28 cellular contexts compared by ENCODE assay signal in the genomic region with DNA sequence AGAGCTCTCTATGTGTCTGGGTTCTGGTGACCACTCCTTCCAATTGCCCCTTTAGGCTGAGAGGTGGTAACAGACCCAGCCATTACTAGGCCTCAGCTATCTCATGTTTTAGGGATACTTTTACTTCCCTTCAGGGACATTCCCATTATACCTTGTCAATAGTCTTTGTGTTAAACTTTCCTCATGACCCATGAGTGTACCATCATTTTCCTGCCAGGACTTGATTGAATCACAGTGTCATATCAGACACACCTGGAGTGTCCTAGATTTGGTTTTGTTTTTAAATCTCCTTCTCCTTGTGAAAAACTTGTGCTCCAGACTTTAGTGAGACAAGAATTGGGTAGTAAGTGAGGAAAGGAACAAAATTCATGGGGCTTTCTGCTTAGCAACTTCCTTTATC.
"Had no signal": no experiment of that assay in that cellular context is flagged by ENCODE, and none has a peak within 500 bp of the region (broad histone marks: within the 10 kb centered on the region; RNA-seq: fewer than 3 reads in every experiment).

No MANE protein-coding gene starts in this region.

- H3K4me3 ChIP-seq: left lung, lung, neural progenitor cell, ovary, right atrium auricular region, right lobe of liver, smooth muscle cell, tibial nerve, upper lobe of left lung, vagina had no signal

- H3K36me3 ChIP-seq: left lung, neural progenitor cell, neutrophil, ovary, right atrium auricular region, right lobe of liver, tibial nerve, upper lobe of left lung, vagina had no signal

- H3K9me3 Mint-ChIP-seq: memory B cell; naive thymus-derived CD8-positive, alpha-beta T cell; nephron; neural progenitor cell; stimulated activated memory B cell treated with anti-CD40 and anti-IgM and Interleukin-4, amounts not matched to agents 10 μg/mL and 1 μg/mL and 100 μg/mL, for 72 hours; stimulated activated naive CD8-positive, alpha-beta T cell treated with anti-CD3 and anti-CD28 coated beads, Interleukin-15, amount 100 ng/mL, for 72 hours had no signal

- H3K4me1 ChIP-seq: left lung, right atrium auricular region, right lobe of liver, upper lobe of left lung, vagina had no signal

- H3K4me1 Mint-ChIP-seq: memory B cell; naive thymus-derived CD8-positive, alpha-beta T cell; stimulated activated memory B cell treated with anti-CD40 and anti-IgM and Interleukin-4, amounts not matched to agents 10 μg/mL and 1 μg/mL and 100 μg/mL, for 72 hours; stimulated activated naive CD8-positive, alpha-beta T cell treated with anti-CD3 and anti-CD28 coated beads, Interleukin-15, amount 100 ng/mL, for 72 hours had no signal

- H3K4me3 Mint-ChIP-seq: memory B cell; naive thymus-derived CD8-positive, alpha-beta T cell; nephron; neural progenitor cell; stimulated activated memory B cell treated with anti-CD40 and anti-IgM and Interleukin-4, amounts not matched to agents 10 μg/mL and 1 μg/mL and 100 μg/mL, for 72 hours; stimulated activated naive CD8-positive, alpha-beta T cell treated with anti-CD3 and anti-CD28 coated beads, Interleukin-15, amount 100 ng/mL, for 72 hours had no signal

- H3K9ac ChIP-seq: neural progenitor cell had no signal

- H3K4me2 ChIP-seq: neural progenitor cell, smooth muscle cell had no signal

- H3K9me3 ChIP-seq: left lung, neutrophil, ovary, right atrium auricular region, right lobe of liver, tibial nerve, upper lobe of left lung, vagina had no signal

- H2AFZ ChIP-seq: neural progenitor cell had no signal

- H3K27ac Mint-ChIP-seq: memory B cell; naive thymus-derived CD8-positive, alpha-beta T cell; nephron; neural progenitor cell; progenitor cell of endocrine pancreas; stimulated activated memory B cell treated with anti-CD40 and anti-IgM and Interleukin-4, amounts not matched to agents 10 μg/mL and 1 μg/mL and 100 μg/mL, for 72 hours; stimulated activated naive CD8-positive, alpha-beta T cell treated with anti-CD3 and anti-CD28 coated beads, Interleukin-15, amount 100 ng/mL, for 72 hours had no signal

- H3K27me3 ChIP-seq: left lung, neural progenitor cell, neutrophil, ovary, right atrium auricular region, right lobe of liver, tibial nerve, upper lobe of left lung, vagina had no signal

- DNase-seq: hippocampal formation; kidney; left colon; left lung; midbrain; naive thymus-derived CD8-positive, alpha-beta T cell; occipital lobe; ovary; right lobe of liver; stimulated activated CD4-positive, alpha-beta T cell treated with anti-CD3 and anti-CD28 coated beads, Interleukin-1b, Interleukin-23, amount 100 ng/mL, for 48 hours; stimulated activated CD4-positive, alpha-beta T cell treated with anti-CD3 and anti-CD28 coated beads, Interleukin-2, amount 100 ng/mL, for 48 hours; stimulated activated CD4-positive, alpha-beta T cell treated with anti-CD3 and anti-CD28 coated beads, Interleukin-4, amount 100 ng/mL, for 4 hours; stimulated activated CD8-positive, alpha-beta memory T cell treated with anti-CD3 and anti-CD28 coated beads, Interleukin-4, amount 100 ng/mL, for 48 hours; stimulated activated naive CD4-positive, alpha-beta T cell treated with Interleukin-2 at 50 U/mL for 16 hours; stimulated activated naive CD8-positive, alpha-beta T cell treated with anti-CD3 and anti-CD28 coated beads, Interleukin-15, amount 100 ng/mL, for 72 hours; substantia nigra; upper lobe of left lung had no signal

- ATAC-seq: left colon; left lung; naive thymus-derived CD8-positive, alpha-beta T cell; right lobe of liver; stimulated activated memory B cell treated with anti-CD40 and anti-IgM and Interleukin-4, amounts not matched to agents 10 μg/mL and 1 μg/mL and 100 μg/mL, for 72 hours; stimulated activated naive CD8-positive, alpha-beta T cell treated with anti-CD3 and anti-CD28 coated beads, Interleukin-15, amount 100 ng/mL, for 72 hours had no signal

- H3K36me3 Mint-ChIP-seq: memory B cell; naive thymus-derived CD8-positive, alpha-beta T cell; neural progenitor cell; stimulated activated memory B cell treated with anti-CD40 and anti-IgM and Interleukin-4, amounts not matched to agents 10 μg/mL and 1 μg/mL and 100 μg/mL, for 72 hours had no signal

- H3K27ac ChIP-seq: left lung, neural progenitor cell, neutrophil, ovary, right atrium auricular region, right lobe of liver, tibial nerve, upper lobe of left lung, vagina had no signal
